Comparison of ENCODE assay signal across 19 cellular contexts in genomic region chr3:159773706-159774105, GRCh38.
A peak's percentile ranks its signal among the peaks of the same experiment; 100 is the strongest.
DNase-seq lines count a peak whose midpoint lies in the region; ATAC-seq and TF ChIP-seq lines count a peak whose summit lies in the region.
"Had no signal": no experiment of that assay in that cellular context is flagged by ENCODE, and none has a peak within 500 bp of the region (broad histone marks: within the 10 kb centered on the region; RNA-seq: fewer than 3 reads in every experiment).

No MANE protein-coding gene starts in this region.

- H3K4me2 ChIP-seq in SK-N-SH (0 out of 2 replicates have a peak overlapping the region, but pooled peaks have one; percentile 0), OCI-LY7 (ENCODE audit: low read length) (no peak overlapping the region)

- POLR2A ChIA-PET in SK-N-SH (lab: Yijun Ruan, JAX) = no interaction called here
- POLR2A ChIA-PET in OCI-LY7 (lab: Charles Lee) = interaction anchor here (0.6 to 0.7 kb wide), 2 partner anchors 503 to 602 kb away, joined by 3 read pairs; no protein-coding TSS in a partner anchor

- H3K36me3 ChIP-seq in SK-N-SH (replicated peaks in 1 of 2; ENCODE audit: control insufficient read depth in 1 of 2, insufficient read depth in 2 of 2, low read length in 1 of 2) (peaks cover 0 to 7% of the 10 kb centered on the region in 2 experiments), gastroesophageal sphincter (no peaks in the 10 kb centered on the region), tibial artery (no peaks in the 10 kb centered on the region), OCI-LY7 (ENCODE audit: insufficient read depth, low read length) (no peaks in the 10 kb centered on the region), gastrocnemius medialis (no peaks in the 10 kb centered on the region)

- no peak overlapping the region for H3K27ac ChIP-seq in SK-N-SH (ENCODE audit: low read depth in 2 of 2, low read length in 1 of 2)
- peak overlapping the region in 3 of 4 donors; percentile 29 to 100 (median 97) for H3K27ac ChIP-seq in gastroesophageal sphincter
- peak overlapping the region; percentile 72 to 92 for H3K27ac ChIP-seq in tibial artery
- H3K27ac ChIP-seq in OCI-LY7 (ENCODE audit: low read depth, low read length, poor library complexity, severe bottlenecking) = no peak overlapping the region
- H3K27ac ChIP-seq in gastrocnemius medialis = no peak overlapping the region
- H3K27ac ChIP-seq: 22Rv1, C4-2B had no signal

- TF ChIP-seq RAD21 in SK-N-SH (IDR thresholded peaks at IDR 0.05; ENCODE audit: low read length) = no peak

- ATAC-seq in SK-N-SH treated with all-trans-retinoic acid at 6 μM for 48 hours (no peak), gastroesophageal sphincter (no peak), gastrocnemius medialis (no peak), HG03457 (IDR thresholded peaks at IDR 0.05; ENCODE audit: unreplicated experiment) (no peak)

- no TSS peak for BruUV-seq in OCI-LY7 (replicated peaks; lab: Mats Ljungman, UMichigan)

- TF ChIP-seq EP300 in SK-N-SH (IDR thresholded peaks at IDR 0.05; ENCODE audit: borderline replicate concordance in 1 of 2, low read depth in 1 of 2, low read length in 1 of 2) = no peak
- no peak for TF ChIP-seq EP300 in gastroesophageal sphincter (IDR thresholded peaks at IDR 0.05)

- H3K9me3 ChIP-seq in SK-N-SH = no peaks in the 10 kb centered on the region
- H3K9me3 ChIP-seq in gastroesophageal sphincter = no peaks in the 10 kb centered on the region
- H3K9me3 ChIP-seq in tibial artery = no peaks in the 10 kb centered on the region
- H3K9me3 ChIP-seq in OCI-LY7 (ENCODE audit: low read length) = no peaks in the 10 kb centered on the region
- no peaks in the 10 kb centered on the region for H3K9me3 ChIP-seq in gastrocnemius medialis

- DNase-seq in SK-N-SH (no peak), pons (ENCODE audit: low spot score) (peak; percentile 69), tibial artery (no peak), OCI-LY7 (ENCODE audit: low spot score) (no peak), gastrocnemius medialis (no peak)
- DNase-seq: Calu3; CD8-positive, alpha-beta memory T cell; DMS153; KG1; NCI-H1092 treated with DMSO at 0.1 percent for 48 hours; NCI-H146; NCI-H2029; NCI-H2227 treated with DMSO at 0.1 percent for 48 hours; NCI-H510A had no signal

- no peak for TF ChIP-seq POLR2A in gastroesophageal sphincter (IDR thresholded peaks at IDR 0.05)
- no peak for TF ChIP-seq POLR2A in gastrocnemius medialis (IDR thresholded peaks at IDR 0.05)

- TF ChIP-seq CTCF in SK-N-SH (IDR thresholded peaks at IDR 0.05) (no peak), gastroesophageal sphincter (IDR thresholded peaks at IDR 0.05) (no peak), tibial artery (IDR thresholded peaks at IDR 0.05) (no peak), OCI-LY7 (conservative IDR thresholded peaks at IDR 0.05; ENCODE audit: low read length) (no peak), gastrocnemius medialis (IDR thresholded peaks at IDR 0.05 in 4 of 5, conservative IDR thresholded peaks at IDR 0.05 in 1 of 5) (no peak)

- peaks cover 5% of the 10 kb centered on the region for H3F3A ChIP-seq in SK-N-SH (replicated peaks; ENCODE audit: insufficient read depth)

- H2AFZ ChIP-seq in SK-N-SH (ENCODE audit: low read depth) (no peak overlapping the region), OCI-LY7 (ENCODE audit: low read length) (no peak overlapping the region)

- peaks cover 4 to 24% of the 10 kb centered on the region in 2 experiments; a peak in 3 of 4 replicates for H3K4me1 ChIP-seq in SK-N-SH (ENCODE audit: control insufficient read depth in 1 of 2, insufficient read depth in 2 of 2, low read depth in 1 of 2, low read length in 1 of 2)
- peaks cover 14 to 99% (median 26%) of the 10 kb centered on the region in 3 donors for H3K4me1 ChIP-seq in gastroesophageal sphincter
- H3K4me1 ChIP-seq in tibial artery = peaks cover 0 to 100% (median 37%) of the 10 kb centered on the region in 4 donors
- H3K4me1 ChIP-seq in OCI-LY7 (ENCODE audit: insufficient read depth, low read length, poor library complexity, severe bottlenecking) = no peaks in the 10 kb centered on the region
- peaks cover 6 to 7% of the 10 kb centered on the region in 2 donors for H3K4me1 ChIP-seq in gastrocnemius medialis

- CTCF ChIA-PET in SK-N-SH (lab: Yijun Ruan, JAX) = interaction anchor here (0.8 to 8.5 kb wide), 3 partner anchors 11 to 32 kb away, joined by 4 to 39 read pairs (median 8); no protein-coding TSS in a partner anchor
- CTCF ChIA-PET in OCI-LY7 (lab: Charles Lee; ENCODE audit: unreplicated experiment) = no interaction called here

- WGBS in SK-N-SH (ENCODE audit: low lambda C conversion rate) = 97% methylated on average over 3 of the region's 3 CpGs
- 59 to 67% methylated on average over 3 of the region's 3 CpGs for WGBS in gastroesophageal sphincter (ENCODE audit: low coverage in 1 of 2), 2 donors

- H3K9me2 ChIP-seq in SK-N-SH (no peaks in the 10 kb centered on the region), OCI-LY7 (ENCODE audit: insufficient read depth, low read length) (no peaks in the 10 kb centered on the region)

- H3K79me2 ChIP-seq in SK-N-SH (ENCODE audit: insufficient read depth) = peaks cover 99% of the 10 kb centered on the region
- no peaks in the 10 kb centered on the region for H3K79me2 ChIP-seq in OCI-LY7 (ENCODE audit: insufficient read depth, low read depth, low read length)

- H3K9ac ChIP-seq in SK-N-SH = no peak overlapping the region

- H3K27me3 ChIP-seq in SK-N-SH (ENCODE audit: insufficient read depth) = no peaks in the 10 kb centered on the region
- H3K27me3 ChIP-seq in gastroesophageal sphincter = no peaks in the 10 kb centered on the region
- no peaks in the 10 kb centered on the region for H3K27me3 ChIP-seq in tibial artery
- H3K27me3 ChIP-seq in gastrocnemius medialis = no peaks in the 10 kb centered on the region

- in situ Hi-C loops in gastrocnemius medialis (cut with MboI; ENCODE audit: low sequenced_read_pairs in 4 of 4) = no loop called here

- H4K20me1 ChIP-seq in SK-N-SH (ENCODE audit: insufficient read depth) = no peaks in the 10 kb centered on the region
- H4K20me1 ChIP-seq in OCI-LY7 (ENCODE audit: insufficient read depth, low read length) = no peaks in the 10 kb centered on the region

- intact Hi-C loops in tibial artery (cut with DNase I; ENCODE audit: low total_unique reads) (no loop called here), OCI-LY7 (cut with micrococcal nuclease; ENCODE audit: unreplicated experiment) (no loop called here), gastrocnemius medialis (cut with DNase I; ENCODE audit: low total_unique reads) (no loop called here)

- H3K4me3 ChIP-seq in SK-N-SH (ENCODE audit: low read depth in 2 of 2, low read length in 1 of 2) = no peak overlapping the region
- no peak overlapping the region for H3K4me3 ChIP-seq in gastroesophageal sphincter
- H3K4me3 ChIP-seq in tibial artery = no peak overlapping the region
- no peak overlapping the region for H3K4me3 ChIP-seq in OCI-LY7 (ENCODE audit: low read depth, low read length, poor library complexity, severe bottlenecking)
- H3K4me3 ChIP-seq in gastrocnemius medialis = no peak overlapping the region

TF ChIP-seq in SK-N-SH, 30 proteins besides CTCF, POLR2A, EP300 and RAD21 (continues in another document):
- TF ChIP-seq MXI1 (IDR thresholded peaks at IDR 0.05; ENCODE audit: low read depth, low read length) = no peak
- no peak for TF ChIP-seq NFIC (IDR thresholded peaks at IDR 0.05; ENCODE audit: borderline replicate concordance)
- TF ChIP-seq CHD2 (IDR thresholded peaks at IDR 0.05; ENCODE audit: low read length, partially characterized antibody) = no peak
- TF ChIP-seq, protein P1, sequence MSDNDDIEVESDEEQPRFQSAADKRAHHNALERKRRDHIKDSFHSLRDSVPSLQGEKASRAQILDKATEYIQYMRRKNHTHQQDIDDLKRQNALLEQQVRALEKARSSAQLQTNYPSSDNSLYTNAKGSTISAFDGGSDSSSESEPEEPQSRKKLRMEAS (IDR thresholded peaks at IDR 0.05; ENCODE audit: low read depth) = no peak
- no peak for TF ChIP-seq TCF12 (IDR thresholded peaks at IDR 0.05)
- no peak for TF ChIP-seq USF2 (IDR thresholded peaks at IDR 0.05; ENCODE audit: borderline replicate concordance, low read depth, low read length)
- TF ChIP-seq ELF1 (IDR thresholded peaks at IDR 0.05) = no peak
- TF ChIP-seq RFX5 (IDR thresholded peaks at IDR 0.05; ENCODE audit: low read length) = no peak
- TF ChIP-seq GATA2 (CRISPR knock-in tag; IDR thresholded peaks at IDR 0.05) = no peak

TF ChIP-seq in SK-N-SH treated with all-trans-retinoic acid at 6 μM for 48 hours, 23 proteins besides CTCF, POLR2A, EP300 and RAD21 (continues in another document):
- TF ChIP-seq ZNF565 (CRISPR knock-in tag; conservative IDR thresholded peaks at IDR 0.05; ENCODE audit: low read depth) (no peak), ZNF8 (CRISPR knock-in tag; IDR thresholded peaks at IDR 0.05) (no peak), GLIS3 (CRISPR knock-in tag; IDR thresholded peaks at IDR 0.05) (no peak), CREB5 (CRISPR knock-in tag; IDR thresholded peaks at IDR 0.05; ENCODE audit: low read depth) (no peak), TOX (CRISPR knock-in tag; IDR thresholded peaks at IDR 0.05; ENCODE audit: borderline replicate concordance) (no peak), POU6F1 (CRISPR knock-in tag; IDR thresholded peaks at IDR 0.05; ENCODE audit: borderline replicate concordance, low read depth) (no peak), ZFP30 (CRISPR knock-in tag; IDR thresholded peaks at IDR 0.05) (no peak)

Comparison
In these comparisons a context has a peak if more than half of its experiments do, and no peak if none do; other contexts are left out.
1. H3K27ac ChIP-seq: peak in gastroesophageal sphincter (3 of 4) and tibial artery (2 of 2); none in SK-N-SH (0 of 2), OCI-LY7 (single experiment) and gastrocnemius medialis (0 of 4).